In genomic region chr17:42459983-42460300, GRCh38 we compare ENCODE assay signal across 8 cellular contexts. TPM values are rescaled to one million over a fixed set of nuclear protein-coding genes. Genes with fewer than 3 reads are reported as not detected.
DNase-seq lines count a peak whose midpoint lies in the region; ATAC-seq and TF ChIP-seq lines count a peak whose summit lies in the region.

No MANE protein-coding gene starts in this region.

- H3K9me3 ChIP-seq in CD4-positive, alpha-beta T cell (ENCODE audit: control insufficient read depth, low read length): no peaks in the 10 kb centered on the region
- no peaks in the 10 kb centered on the region for H3K9me3 ChIP-seq in HUES48 (ENCODE audit: control insufficient read depth, insufficient read depth, low read length)

- H3K4me3 Mint-ChIP-seq in CD4-positive, alpha-beta T cell: peak overlapping the region; percentile 92
- peak overlapping the region; percentile 92 for H3K4me3 Mint-ChIP-seq in T-helper 2 cell treated with Interferon-gamma antibody and Interleukin-4, amounts not matched to agents 5 μg/mL and 100 μg/mL, for 36 hours
- peak overlapping the region; percentile 92 for H3K4me3 Mint-ChIP-seq in natural killer cell treated with Interleukin-12 subunit alpha and Interleukin-12 subunit beta and Interleukin-15 and Interleukin-18, amount 100 ng/mL, for 72 hours

- H3K27me3 Mint-ChIP-seq in CD4-positive, alpha-beta T cell: no peaks in the 10 kb centered on the region
- peaks cover 28% of the 10 kb centered on the region for H3K27me3 Mint-ChIP-seq in T-helper 2 cell treated with Interferon-gamma antibody and Interleukin-4, amounts not matched to agents 5 μg/mL and 100 μg/mL, for 36 hours (ENCODE audit: low read depth)
- H3K27me3 Mint-ChIP-seq in natural killer cell treated with Interleukin-12 subunit alpha and Interleukin-12 subunit beta and Interleukin-15 and Interleukin-18, amount 100 ng/mL, for 72 hours: peaks cover 20 to 26% of the 10 kb centered on the region in 2 donors

- H3K4me1 Mint-ChIP-seq in CD4-positive, alpha-beta T cell (ENCODE audit: low read depth): peaks cover 47% of the 10 kb centered on the region
- peaks cover 40% of the 10 kb centered on the region for H3K4me1 Mint-ChIP-seq in T-helper 2 cell treated with Interferon-gamma antibody and Interleukin-4, amounts not matched to agents 5 μg/mL and 100 μg/mL, for 36 hours (ENCODE audit: low read depth)
- peaks cover 40 to 42% of the 10 kb centered on the region in 2 donors for H3K4me1 Mint-ChIP-seq in natural killer cell treated with Interleukin-12 subunit alpha and Interleukin-12 subunit beta and Interleukin-15 and Interleukin-18, amount 100 ng/mL, for 72 hours (ENCODE audit: low read depth in 2 of 2)

- no peaks in the 10 kb centered on the region for H3K27me3 ChIP-seq in CD4-positive, alpha-beta T cell (ENCODE audit: control insufficient read depth, insufficient read depth, low read length)
- H3K27me3 ChIP-seq in HUES48 (ENCODE audit: control insufficient read depth, insufficient read depth, low read length): no peaks in the 10 kb centered on the region

- no peaks in the 10 kb centered on the region for H3K9me3 Mint-ChIP-seq in CD4-positive, alpha-beta T cell
- H3K9me3 Mint-ChIP-seq in T-helper 2 cell treated with Interferon-gamma antibody and Interleukin-4, amounts not matched to agents 5 μg/mL and 100 μg/mL, for 36 hours: no peaks in the 10 kb centered on the region
- no peaks in the 10 kb centered on the region for H3K9me3 Mint-ChIP-seq in natural killer cell treated with Interleukin-12 subunit alpha and Interleukin-12 subunit beta and Interleukin-15 and Interleukin-18, amount 100 ng/mL, for 72 hours

- peaks cover 21% of the 10 kb centered on the region for H3K4me1 ChIP-seq in HUES48 (ENCODE audit: control insufficient read depth, insufficient read depth, low read length)

- TF ChIP-seq POLR2A in erythroblast (IDR thresholded peaks at IDR 0.05; ENCODE audit: low read length): no peak

- no peak for TF ChIP-seq CTCF in CD4-positive, alpha-beta T cell (IDR thresholded peaks at IDR 0.05)

- peak overlapping the region; percentile 85 for H3K27ac Mint-ChIP-seq in CD4-positive, alpha-beta T cell
- peak overlapping the region; percentile 87 for H3K27ac Mint-ChIP-seq in T-helper 2 cell treated with Interferon-gamma antibody and Interleukin-4, amounts not matched to agents 5 μg/mL and 100 μg/mL, for 36 hours
- H3K27ac Mint-ChIP-seq in natural killer cell treated with Interleukin-12 subunit alpha and Interleukin-12 subunit beta and Interleukin-15 and Interleukin-18, amount 100 ng/mL, for 72 hours: peak overlapping the region in 1 of 2 donors; percentile 5

- peaks cover 28% of the 10 kb centered on the region for H3K36me3 Mint-ChIP-seq in CD4-positive, alpha-beta T cell (ENCODE audit: low read depth)
- no peaks in the 10 kb centered on the region for H3K36me3 Mint-ChIP-seq in T-helper 2 cell treated with Interferon-gamma antibody and Interleukin-4, amounts not matched to agents 5 μg/mL and 100 μg/mL, for 36 hours (ENCODE audit: low read depth)
- H3K36me3 Mint-ChIP-seq in natural killer cell treated with Interleukin-12 subunit alpha and Interleukin-12 subunit beta and Interleukin-15 and Interleukin-18, amount 100 ng/mL, for 72 hours: peaks cover 4% of the 10 kb centered on the region

- CTCF ChIA-PET in CD4-positive, alpha-beta T cell (lab: Charles Lee): interaction anchor here (0.8 to 1.3 kb wide), 3 partner anchors 9 to 230 kb away, joined by 3 read pairs; no protein-coding TSS in a partner anchor

- ATAC-seq in CD4-positive, alpha-beta T cell (ENCODE audit: poor library complexity): peak; percentile 32
- ATAC-seq in natural killer cell treated with Interleukin-12 subunit alpha and Interleukin-12 subunit beta and Interleukin-15 and Interleukin-18, amount 100 ng/mL, for 72 hours: peak; percentile 29 to 55
- no peak for ATAC-seq in GM19035 (IDR thresholded peaks at IDR 0.05; ENCODE audit: unreplicated experiment)
- ATAC-seq in HG03521 (IDR thresholded peaks at IDR 0.05; ENCODE audit: unreplicated experiment): no peak

- H3K27ac ChIP-seq in CD4-positive, alpha-beta T cell (ENCODE audit: low read depth, low read length): no peak overlapping the region
- no peak overlapping the region for H3K27ac ChIP-seq in HUES48 (ENCODE audit: low read depth, low read length)

- intact Hi-C loops in CD4-positive, alpha-beta T cell (cut with DNase I, micrococcal nuclease): loop anchor here (2.0 to 5.0 kb wide), 3 partner anchors 25 to 123 kb away; partner anchors contain the start of gene CAVIN1 (in 1 of the 2)

- no peak overlapping the region for H3K9ac ChIP-seq in HUES48 (ENCODE audit: low read depth, low read length)

- H3K4me3 ChIP-seq in HUES48 (ENCODE audit: low read depth, low read length): peak overlapping the region; percentile 85; the same call in 1 of the 2 replicates

- POLR2A ChIA-PET in CD4-positive, alpha-beta T cell (lab: Charles Lee): interaction anchor here (0.8 to 1.5 kb wide), 6 partner anchors 9 to 493 kb away, joined by 3 to 6 read pairs (median 3); partner anchors contain the start of genes CNP and STAT3

- no peak for DNase-seq in CD4-positive, alpha-beta T cell
- no peak for DNase-seq in T-helper 2 cell treated with Interferon-gamma antibody and Interleukin-4, amounts not matched to agents 5 μg/mL and 100 μg/mL, for 36 hours (ENCODE audit: low spot score)
- peak; percentile 72 to 76 for DNase-seq in erythroblast (lab: John Stamatoyannopoulos, UW)
- no peak for DNase-seq in natural killer cell treated with Interleukin-12 subunit alpha and Interleukin-12 subunit beta and Interleukin-15 and Interleukin-18, amount 100 ng/mL, for 72 hours (ENCODE audit: low spot score)
- DNase-seq in hippocampal formation (lab: John Stamatoyannopoulos, UW): no peak

- H3K36me3 ChIP-seq in HUES48 (ENCODE audit: control insufficient read depth, insufficient read depth, low read length): peaks cover 21% of the 10 kb centered on the region

RNA-seq across cellular contexts. Expression of gene ATP6V0A1, which starts 1.3 kb away (rescaled TPM):
- total RNA-seq in CD4-positive, alpha-beta T cell: 10 to 100 TPM; 10.4 to 14.4 TPM
- total RNA-seq in natural killer cell treated with Interleukin-12 subunit alpha and Interleukin-12 subunit beta and Interleukin-15 and Interleukin-18, amount 100 ng/mL, for 72 hours: 10 to 100 TPM in 1 of 2 donors, 1 to 10 TPM in 1; 6.7 to 13.9 TPM

RNA-seq across cellular contexts. Expression of gene CAVIN1, which starts 36.9 kb away (rescaled TPM):
- total RNA-seq in CD4-positive, alpha-beta T cell: under 1 TPM; 0.14 to 0.16 TPM
- under 1 TPM in 1 of 2 donors, not detected in 1; 0.17 TPM for total RNA-seq in natural killer cell treated with Interleukin-12 subunit alpha and Interleukin-12 subunit beta and Interleukin-15 and Interleukin-18, amount 100 ng/mL, for 72 hours

Comparison
In these comparisons a context has a peak if more than half of its experiments do, and no peak if none do; other contexts are left out.
1. ATAC-seq: peak in CD4-positive, alpha-beta T cell (single experiment) and natural killer cell treated with Interleukin-12 subunit alpha and Interleukin-12 subunit beta and Interleukin-15 and Interleukin-18, amount 100 ng/mL, for 72 hours (2 of 2); none in GM19035 (single experiment) and HG03521 (single experiment).
2. DNase-seq: peak in erythroblast (2 of 2); none in CD4-positive, alpha-beta T cell (0 of 10), T-helper 2 cell treated with Interferon-gamma antibody and Interleukin-4, amounts not matched to agents 5 μg/mL and 100 μg/mL, for 36 hours (single experiment), natural killer cell treated with Interleukin-12 subunit alpha and Interleukin-12 subunit beta and Interleukin-15 and Interleukin-18, amount 100 ng/mL, for 72 hours (single experiment) and hippocampal formation (0 of 2).
3. Peak in every context shown above with its lines, with median percentiles within 50 percentile points of each other: H3K4me3 Mint-ChIP-seq.